In genomic region chr16:29469660-29470059, GRCh38 we compare ENCODE assay signal across 8 cellular contexts. TPM values are rescaled to one million over a fixed set of nuclear protein-coding genes. Genes with fewer than 3 reads are reported as not detected.
DNase-seq lines count a peak whose midpoint lies in the region; ATAC-seq and TF ChIP-seq lines count a peak whose summit lies in the region.
"Not testable (repeated sequence)": the region's sequence is repeated elsewhere in the genome, so short reads cannot be mapped to it uniquely, and the experiment has no call there.

No MANE protein-coding gene starts in this region.

- H3K4me2 ChIP-seq in DOHH2 (ENCODE audit: low read length), result peak overlapping the region; percentile 37; the same call in 1 of the 2 replicates

- ATAC-seq in T-helper 17 cell (peak; percentile 79), Right ventricle myocardium inferior (peak; percentile 95)

- H3K4me1 Mint-ChIP-seq in T-helper 17 cell, result not testable (repeated sequence)

- H3K27me3 ChIP-seq in DOHH2 (ENCODE audit: control insufficient read depth, low read length); ascending aorta; testis: not testable (repeated sequence)

- not testable (repeated sequence) for H3K79me2 ChIP-seq in DOHH2 (ENCODE audit: control insufficient read depth, low read length)

- DNase-seq in T-helper 17 cell (peak in 2 of 3 donors; percentile 20 to 36), ascending aorta (ENCODE audit: low spot score in 2 of 2) (peak; percentile 18 to 71), Right ventricle myocardium inferior (ENCODE audit: missing footprints) (peak; percentile 92), mucosa of gallbladder (ENCODE audit: low spot score) (peak; percentile 76), testis (peak; percentile 82)
- DNase-seq in activated CD8-positive, alpha-beta memory T cell treated with anti-CD3 and anti-CD28 coated beads, Interleukin-2, amount 50 U/mL, for 4 hours, result peak; percentile 27
- DNase-seq in stimulated activated CD4-positive, alpha-beta T cell treated with anti-CD3 and anti-CD28 coated beads, Interleukin-12 subunit alpha, Interleukin-12 subunit beta, amount 100 ng/mL, for 24 hours (ENCODE audit: low read depth in 2 of 2), result peak; percentile 17

- H3K27ac Mint-ChIP-seq in T-helper 17 cell, result not testable (repeated sequence)

- H3K4me3 ChIP-seq in DOHH2 (ENCODE audit: low read length); testis: not testable (repeated sequence)
- H3K4me3 ChIP-seq in ascending aorta, result peak overlapping the region in 1 of 2 donors; percentile 48

- peak overlapping the region; percentile 80 for H3K4me3 Mint-ChIP-seq in T-helper 17 cell

- not testable (repeated sequence) for H3K4me1 ChIP-seq in DOHH2 (ENCODE audit: control insufficient read depth, low read length); ascending aorta; testis

- WGBS in testis, 2 donors, result 31 to 47% methylated on average over 6 of the region's 6 CpGs

- not testable (repeated sequence) for TF ChIP-seq POLR2A in testis (IDR thresholded peaks at IDR 0.05)

- not testable (repeated sequence) for TF ChIP-seq CTCF in DOHH2 (IDR thresholded peaks at IDR 0.05; ENCODE audit: low read depth, low read length, poor library complexity, severe bottlenecking); ascending aorta (IDR thresholded peaks at IDR 0.05); testis (IDR thresholded peaks at IDR 0.05)

- not testable (repeated sequence) for H3K36me3 ChIP-seq in DOHH2 (ENCODE audit: control insufficient read depth, low read length); ascending aorta; testis (ENCODE audit: low read depth, missing control alignments)

- not testable (repeated sequence) for H4K20me1 ChIP-seq in DOHH2 (ENCODE audit: control insufficient read depth, insufficient read depth, low read depth, low read length)

- H3K27me3 Mint-ChIP-seq in T-helper 17 cell, result not testable (repeated sequence)

- not testable (repeated sequence) for H3K9me3 ChIP-seq in DOHH2 (ENCODE audit: control insufficient read depth, insufficient read depth, low read length); T-helper 17 cell (ENCODE audit: control insufficient read depth, low read length, poor library complexity, severe bottlenecking); ascending aorta; testis

- not testable (repeated sequence) for H3K36me3 Mint-ChIP-seq in T-helper 17 cell (ENCODE audit: low read depth)

- intact Hi-C loops in ascending aorta (cut with DNase I); Right ventricle myocardium inferior (cut with DNase I); testis (cut with DNase I; ENCODE audit: low total_unique reads): not testable (repeated sequence)

- not testable (repeated sequence) for H3K27ac ChIP-seq in DOHH2 (ENCODE audit: low read depth, low read length); ascending aorta; testis

- H3K9me2 ChIP-seq in DOHH2 (replicated peaks; ENCODE audit: control insufficient read depth, low read length), result not testable (repeated sequence)

- H3F3A ChIP-seq in DOHH2 (ENCODE audit: control insufficient read depth, insufficient read depth), result not testable (repeated sequence)

RNA-seq across cellular contexts. Expression of gene SULT1A4, which starts 9.9 kb away (rescaled TPM):
- total RNA-seq in T-helper 17 cell (1 to 10 TPM; 1.0 to 1.7 TPM), ascending aorta (20.9 TPM), Right ventricle myocardium inferior (3.4 TPM), mucosa of gallbladder (4.7 TPM), testis (1 to 10 TPM; 1.9 to 2.9 TPM)
- polyA plus RNA-seq in testis (ENCODE audit: insufficient read depth, low read depth, low replicate concordance), result 19.4 TPM

RNA-seq across cellular contexts. Expression of gene SLX1B, which starts 15.3 kb away (rescaled TPM):
- 10 to 100 TPM; 29.7 to 31.9 TPM for total RNA-seq in T-helper 17 cell
- total RNA-seq in ascending aorta, result 35.9 TPM
- total RNA-seq in Right ventricle myocardium inferior, result 17.7 TPM
- 33.8 TPM for total RNA-seq in mucosa of gallbladder
- total RNA-seq in testis, result 10 to 100 TPM in 1 of 2 donors, 1 to 10 TPM in 1; 8.1 to 17.3 TPM
- polyA plus RNA-seq in testis (ENCODE audit: insufficient read depth, low read depth, low replicate concordance), result 14.3 TPM

RNA-seq across cellular contexts. Expression of gene BOLA2, which starts 15.5 kb away (rescaled TPM):
- total RNA-seq in T-helper 17 cell (10 to 100 TPM in 1 of 2 donors, 1 to 10 TPM in 1; 9.3 to 11.0 TPM), ascending aorta (2.4 TPM), Right ventricle myocardium inferior (2.1 TPM), mucosa of gallbladder (4.3 TPM), testis (10 to 100 TPM; 13.3 to 25.0 TPM)
- 15.0 TPM for polyA plus RNA-seq in testis (ENCODE audit: insufficient read depth, low read depth, low replicate concordance)

RNA-seq across cellular contexts. Expression of gene NPIPB12, which starts 36.5 kb away (rescaled TPM):
- total RNA-seq in T-helper 17 cell (100 to 1,000 TPM; 124 to 164 TPM), ascending aorta (43.2 TPM), Right ventricle myocardium inferior (15.0 TPM), mucosa of gallbladder (47.4 TPM), testis (100 to 1,000 TPM; 111 to 158 TPM)
- polyA plus RNA-seq in testis (ENCODE audit: insufficient read depth, low read depth, low replicate concordance), result 44.7 TPM

Comparison
In these comparisons a context has a peak if more than half of its experiments do, and no peak if none do; other contexts are left out.
1. DNase-seq: peak in every context shown above with its lines; median percentile 92 in Right ventricle myocardium inferior; 82 in testis; 76 in mucosa of gallbladder; 44 in ascending aorta; 28 in T-helper 17 cell; 27 in activated CD8-positive, alpha-beta memory T cell treated with anti-CD3 and anti-CD28 coated beads, Interleukin-2, amount 50 U/mL, for 4 hours; 17 in stimulated activated CD4-positive, alpha-beta T cell treated with anti-CD3 and anti-CD28 coated beads, Interleukin-12 subunit alpha, Interleukin-12 subunit beta, amount 100 ng/mL, for 24 hours.